Comparison of ENCODE assay signal across 8 cellular contexts in genomic region chr11:60906132-60906972, GRCh38. TPM values are rescaled to one million over a fixed set of nuclear protein-coding genes. Genes with fewer than 3 reads are reported as not detected.
DNase-seq lines count a peak whose midpoint lies in the region; ATAC-seq and TF ChIP-seq lines count a peak whose summit lies in the region.

PRPF19 (minus strand) TSS chr11:60906585; CDS start chr11:60906382, 203 bp downstream.

- H3K9me3 Mint-ChIP-seq in activated CD4-positive, alpha-beta T cell treated with anti-CD3 and anti-CD28 coated beads, Interleukin-2, amount 10 ng/mL, durations not matched to agents 7 days and 5 days, result no peaks in the 10 kb centered on the region

- peak; percentile 80 for DNase-seq in BJ (ENCODE audit: low read depth)
- peak; percentile 98 for DNase-seq in NCI-H69 (lab: John Stamatoyannopoulos, UW)
- peak; percentile 99 for DNase-seq in activated CD4-positive, alpha-beta T cell treated with anti-CD3 and anti-CD28 coated beads, Interleukin-2, amount 10 ng/mL, durations not matched to agents 7 days and 5 days
- peak; percentile 98 for DNase-seq in dedifferentiated amniotic fluid mesenchymal stem cell (ENCODE audit: extremely low spot score)
- peak; percentile 96 to 97 for DNase-seq in left lung
- DNase-seq in stimulated activated CD4-positive, alpha-beta T cell treated with anti-CD3 and anti-CD28 coated beads, Interleukin-2, amount 100 ng/mL, for 48 hours, result peak; percentile 99 to 100

- H3K4me1 Mint-ChIP-seq in activated CD4-positive, alpha-beta T cell treated with anti-CD3 and anti-CD28 coated beads, Interleukin-2, amount 10 ng/mL, durations not matched to agents 7 days and 5 days, result peaks cover 40% of the 10 kb centered on the region

- H3K36me3 Mint-ChIP-seq in activated CD4-positive, alpha-beta T cell treated with anti-CD3 and anti-CD28 coated beads, Interleukin-2, amount 10 ng/mL, durations not matched to agents 7 days and 5 days (ENCODE audit: low read depth), result peaks cover 17% of the 10 kb centered on the region

- TF ChIP-seq CTCF in BJ (IDR thresholded peaks at IDR 0.05; ENCODE audit: insufficient read depth, low read depth, low read length) (no peak), left lung (IDR thresholded peaks at IDR 0.05) (no peak)

- H3K4me1 ChIP-seq in left lung, result peaks cover 0 to 41% of the 10 kb centered on the region in 2 donors

- H3K27me3 ChIP-seq in BJ (ENCODE audit: control insufficient read depth, insufficient read depth, low read length) (0 out of 2 replicates have a peak, but pooled peaks cover 3% of the 10 kb centered on the region), left lung (no peaks in the 10 kb centered on the region)

- POLR2A ChIA-PET in BJ (lab: Charles Lee), result no interaction called here
- POLR2A ChIA-PET in activated CD4-positive, alpha-beta T cell treated with anti-CD3 and anti-CD28 coated beads, Interleukin-2, amount 10 ng/mL, durations not matched to agents 7 days and 5 days (lab: Charles Lee), result interaction anchor here (0.6 to 1.1 kb wide), 5 partner anchors 9 to 910 kb away, joined by 3 to 13 read pairs (median 4); no protein-coding TSS in a partner anchor

- H3K36me3 ChIP-seq in BJ (ENCODE audit: control insufficient read depth, insufficient read depth, low read length) (peaks cover 11% of the 10 kb centered on the region), left lung (peaks cover 0 to 25% of the 10 kb centered on the region in 2 donors)

- CTCF ChIA-PET in BJ (lab: Yijun Ruan, JAX), result interaction anchor here (0.7 to 28.4 kb wide), 6 partner anchors 9 to 131 kb away, joined by 3 to 716 read pairs (median 4); partner anchors contain the start of gene CCDC86
- CTCF ChIA-PET in activated CD4-positive, alpha-beta T cell treated with anti-CD3 and anti-CD28 coated beads, Interleukin-2, amount 10 ng/mL, durations not matched to agents 7 days and 5 days (lab: Charles Lee), result interaction anchor here (0.9 to 6.1 kb wide), 6 partner anchors 7 to 137 kb away, joined by 3 to 40 read pairs (median 5); partner anchors contain the start of gene TMEM109

- intact Hi-C loops in left lung (cut with DNase I), result no loop called here

- ATAC-seq in GM19328 (IDR thresholded peaks at IDR 0.05; ENCODE audit: unreplicated experiment) (peak; percentile 77), HG03520 (IDR thresholded peaks at IDR 0.05; ENCODE audit: unreplicated experiment) (peak; percentile 67), left lung (peak; percentile 98)

- H3K9me3 ChIP-seq in left lung, result no peaks in the 10 kb centered on the region

- peak within 1 kb of the TSS; percentile 83 to 90 for H3K27ac ChIP-seq in left lung

- H3K27me3 Mint-ChIP-seq in activated CD4-positive, alpha-beta T cell treated with anti-CD3 and anti-CD28 coated beads, Interleukin-2, amount 10 ng/mL, durations not matched to agents 7 days and 5 days, result peaks cover 9% of the 10 kb centered on the region

- H3K4me3 ChIP-seq in BJ (ENCODE audit: low read depth, low read length) (peak within 1 kb of the TSS; percentile 75), left lung (peak within 1 kb of the TSS; percentile 71 to 92)

- H3K27ac Mint-ChIP-seq in activated CD4-positive, alpha-beta T cell treated with anti-CD3 and anti-CD28 coated beads, Interleukin-2, amount 10 ng/mL, durations not matched to agents 7 days and 5 days, result peak within 1 kb of the TSS; percentile 96

- peak within 1 kb of the TSS; percentile 80 for H3K4me3 Mint-ChIP-seq in activated CD4-positive, alpha-beta T cell treated with anti-CD3 and anti-CD28 coated beads, Interleukin-2, amount 10 ng/mL, durations not matched to agents 7 days and 5 days

RNA-seq across cellular contexts. Expression of gene PRPF19, which starts in this region (rescaled TPM):
- 17.6 and 48.6 TPM in 2 replicates for polyA plus RNA-seq in BJ (2011; rRNA removed)
- 30.1 and 31.2 TPM in 2 replicates for polyA minus RNA-seq in BJ (2011; rRNA and poly(A)+ RNA removed)
- 100 to 1,000 TPM; 125 to 128 TPM for total RNA-seq in activated CD4-positive, alpha-beta T cell treated with anti-CD3 and anti-CD28 coated beads, Interleukin-2, amount 10 ng/mL, durations not matched to agents 7 days and 5 days
- 10 to 100 TPM; 49.1 to 76.8 TPM for total RNA-seq in left lung

Comparison
In these comparisons a context has a peak if more than half of its experiments do, and no peak if none do; other contexts are left out.
1. Peak in every context shown above with its lines: DNase-seq, ATAC-seq, H3K4me3 ChIP-seq and H3K27ac ChIP-seq.